15 cellular contexts compared by ENCODE assay signal in genomic region chr6:107246249-107246971, GRCh38.
DNase-seq lines count a peak whose midpoint lies in the region; ATAC-seq and TF ChIP-seq lines count a peak whose summit lies in the region.
"Had no signal": no experiment of that assay in that cellular context is flagged by ENCODE, and none has a peak within 500 bp of the region (broad histone marks: within the 10 kb centered on the region; RNA-seq: fewer than 3 reads in every experiment).

No MANE protein-coding gene starts in this region.

- peaks cover 4 to 6% of the 10 kb centered on the region in 2 donors for H3K36me3 Mint-ChIP-seq in stimulated activated naive B cell treated with anti-CD40 and anti-IgM and Interleukin-4, amounts not matched to agents 10 μg/mL and 1 μg/mL and 100 μg/mL, for 72 hours
- H3K36me3 Mint-ChIP-seq in activated naive CD4-positive, alpha-beta T cell treated with anti-CD3 and anti-CD28 coated beads, Interleukin-2, amount 50 U/mL, for 72 hours = no peaks in the 10 kb centered on the region

- 68% methylated on average over 3 of the region's 3 CpGs for WGBS in hepatocyte (ENCODE audit: low lambda C conversion rate, missing lambda C conversion rate)
- WGBS in smooth muscle cell (ENCODE audit: low lambda C conversion rate) = 97% methylated on average over 3 of the region's 3 CpGs

- no peaks in the 10 kb centered on the region for H3K9me3 Mint-ChIP-seq in stimulated activated naive B cell treated with anti-CD40 and anti-IgM and Interleukin-4, amounts not matched to agents 10 μg/mL and 1 μg/mL and 100 μg/mL, for 72 hours
- no peaks in the 10 kb centered on the region for H3K9me3 Mint-ChIP-seq in activated naive CD4-positive, alpha-beta T cell treated with anti-CD3 and anti-CD28 coated beads, Interleukin-2, amount 50 U/mL, for 72 hours
- H3K9me3 Mint-ChIP-seq: CD4-positive, alpha-beta T cell; GM23338 had no signal

- TF ChIP-seq CTCF in HEK293 (tag by site-specific recombination; IDR thresholded peaks at IDR 0.05) (no peak), VCaP (conservative IDR thresholded peaks at IDR 0.05) (no peak), hepatocyte (IDR thresholded peaks at IDR 0.05; ENCODE audit: poor library complexity) (no peak), smooth muscle cell (IDR thresholded peaks at IDR 0.05; ENCODE audit: borderline replicate concordance, insufficient read depth, poor library complexity, severe bottlenecking) (no peak)

- no peak overlapping the region for H2AFZ ChIP-seq in hepatocyte
- no peak overlapping the region for H2AFZ ChIP-seq in smooth muscle cell (ENCODE audit: low read depth)
- H2AFZ ChIP-seq: GM23338 had no signal

- CTCF ChIA-PET in HEK293 (lab: Yijun Ruan, JAX) = interaction anchor here (0.6 to 1.3 kb wide), 5 partner anchors 11 to 381 kb away, joined by 3 to 4 read pairs (median 3); no protein-coding TSS in a partner anchor

- H3K79me2 ChIP-seq in hepatocyte (no peaks in the 10 kb centered on the region), smooth muscle cell (ENCODE audit: low read depth) (no peaks in the 10 kb centered on the region)

- H3K9me2 ChIP-seq in hepatocyte (replicated peaks; ENCODE audit: insufficient read depth) = no peaks in the 10 kb centered on the region

- H3K27ac Mint-ChIP-seq in stimulated activated naive B cell treated with anti-CD40 and anti-IgM and Interleukin-4, amounts not matched to agents 10 μg/mL and 1 μg/mL and 100 μg/mL, for 72 hours = no peak overlapping the region
- H3K27ac Mint-ChIP-seq in activated naive CD4-positive, alpha-beta T cell treated with anti-CD3 and anti-CD28 coated beads, Interleukin-2, amount 50 U/mL, for 72 hours = no peak overlapping the region
- H3K27ac Mint-ChIP-seq: B cell; CD4-positive, alpha-beta T cell; GM23338 had no signal

- H3K4me2 ChIP-seq in hepatocyte (peak overlapping the region; percentile 56), smooth muscle cell (no peak overlapping the region)
- H3K4me2 ChIP-seq: GM23338 had no signal

- H4K20me1 ChIP-seq in hepatocyte (ENCODE audit: insufficient read depth, poor library complexity, severe bottlenecking) (no peaks in the 10 kb centered on the region), smooth muscle cell (ENCODE audit: low read depth) (no peaks in the 10 kb centered on the region)

- ATAC-seq in stimulated activated naive B cell treated with anti-CD40 and anti-IgM and Interleukin-4, amounts not matched to agents 10 μg/mL and 1 μg/mL and 100 μg/mL, for 72 hours (replicated peaks) = no peak
- ATAC-seq in activated naive CD4-positive, alpha-beta T cell treated with anti-CD3 and anti-CD28 coated beads, Interleukin-2, amount 50 U/mL, for 72 hours = no peak
- ATAC-seq: GM12878, GM23338 had no signal

- peaks cover 2 to 7% of the 10 kb centered on the region in 2 donors for H3K4me1 Mint-ChIP-seq in stimulated activated naive B cell treated with anti-CD40 and anti-IgM and Interleukin-4, amounts not matched to agents 10 μg/mL and 1 μg/mL and 100 μg/mL, for 72 hours

- H3K9ac ChIP-seq in smooth muscle cell (ENCODE audit: low read depth) = no peak overlapping the region

- H3K4me3 Mint-ChIP-seq in stimulated activated naive B cell treated with anti-CD40 and anti-IgM and Interleukin-4, amounts not matched to agents 10 μg/mL and 1 μg/mL and 100 μg/mL, for 72 hours = no peak overlapping the region
- H3K4me3 Mint-ChIP-seq: B cell; CD4-positive, alpha-beta T cell; GM23338 had no signal

- DNase-seq in hepatocyte (ENCODE audit: low spot score) (no peak), smooth muscle cell (lab: John Stamatoyannopoulos, UW; ENCODE audit: unreplicated experiment) (no peak), MG63 (no peak)
- DNase-seq in stimulated activated naive B cell treated with anti-CD40 and anti-IgM and Interleukin-4, amounts not matched to agents 10 μg/mL and 1 μg/mL and 100 μg/mL, for 72 hours = no peak
- DNase-seq in activated T-cell treated with anti-CD3 and anti-CD28 coated beads, Interleukin-2, amount 50 U/mL, for 48 hours = no peak
- DNase-seq in activated naive CD4-positive, alpha-beta T cell treated with anti-CD3 and anti-CD28 coated beads, Interleukin-2, amount 50 U/mL, for 72 hours (ENCODE audit: low spot score in 2 of 2) = no peak
- DNase-seq: CD4-positive, alpha-beta T cell; GDM1; NCI-H187; SIG-M5 had no signal

- H3K36me3 ChIP-seq in HEK293 (ENCODE audit: control insufficient read depth in 2 of 2, insufficient read depth in 1 of 2, low read length in 2 of 2) = no peaks in the 10 kb centered on the region
- H3K36me3 ChIP-seq in hepatocyte (replicated peaks; ENCODE audit: insufficient read depth, low read depth) = no peaks in the 10 kb centered on the region
- H3K36me3 ChIP-seq in smooth muscle cell (ENCODE audit: low read depth) = no peaks in the 10 kb centered on the region
- no peaks in the 10 kb centered on the region for H3K36me3 ChIP-seq in MG63

- no peaks in the 10 kb centered on the region for H3K27me3 Mint-ChIP-seq in stimulated activated naive B cell treated with anti-CD40 and anti-IgM and Interleukin-4, amounts not matched to agents 10 μg/mL and 1 μg/mL and 100 μg/mL, for 72 hours
- H3K27me3 Mint-ChIP-seq: B cell; CD4-positive, alpha-beta T cell had no signal

- POLR2A ChIA-PET in HEK293 (lab: Yijun Ruan, JAX) = no interaction called here

- H3K27ac ChIP-seq in HEK293 (ENCODE audit: extremely low read depth, low read depth, low read length) (no peak overlapping the region), VCaP (peak overlapping the region; percentile 50), hepatocyte (peak overlapping the region; percentile 69), smooth muscle cell (ENCODE audit: low read depth) (no peak overlapping the region)

- H3K4me3 ChIP-seq in HEK293 (ENCODE audit: low read depth, low read length) (no peak overlapping the region), hepatocyte (no peak overlapping the region), smooth muscle cell (peak overlapping the region; percentile 1), MG63 (no peak overlapping the region)
- H3K4me3 ChIP-seq: GM12878, GM23338 had no signal

- H3F3A ChIP-seq in smooth muscle cell (ENCODE audit: low read depth) = no peaks in the 10 kb centered on the region

- H3K27me3 ChIP-seq in hepatocyte (no peaks in the 10 kb centered on the region), smooth muscle cell (ENCODE audit: low read depth) (no peaks in the 10 kb centered on the region), MG63 (no peaks in the 10 kb centered on the region)

- H3K9me3 ChIP-seq in HEK293 (ENCODE audit: control insufficient read depth, insufficient read depth, low read depth, low read length) (no peaks in the 10 kb centered on the region), hepatocyte (ENCODE audit: low read depth) (no peaks in the 10 kb centered on the region), smooth muscle cell (replicated peaks; ENCODE audit: low read depth) (no peaks in the 10 kb centered on the region), MG63 (no peaks in the 10 kb centered on the region)

- H3K4me1 ChIP-seq in HEK293 (ENCODE audit: control insufficient read depth, insufficient read depth, low read length) (peaks cover 20% of the 10 kb centered on the region), hepatocyte (ENCODE audit: insufficient read depth) (no peaks in the 10 kb centered on the region), smooth muscle cell (ENCODE audit: low read depth) (no peaks in the 10 kb centered on the region)

TF ChIP-seq in HEK293, 187 proteins besides CTCF, POLR2A, EP300 and RAD21 (continues in another document):
- TF ChIP-seq ZNF18 (tag by site-specific recombination; IDR thresholded peaks at IDR 0.05) (no peak), ZSCAN30 (tag by site-specific recombination; IDR thresholded peaks at IDR 0.05) (peak; percentile 93), ZNF292 (tag by site-specific recombination; IDR thresholded peaks at IDR 0.05; ENCODE audit: borderline replicate concordance, low read depth) (no peak), FEZF1 (tag by site-specific recombination; IDR thresholded peaks at IDR 0.05) (no peak), ZNF341 (tag by site-specific recombination; IDR thresholded peaks at IDR 0.05; ENCODE audit: low read depth) (no peak), ZNF747 (tag by site-specific recombination; IDR thresholded peaks at IDR 0.05) (no peak), MZF1 (tag by site-specific recombination; IDR thresholded peaks at IDR 0.05; ENCODE audit: borderline replicate concordance) (no peak), ZNF544 (tag by site-specific recombination; IDR thresholded peaks at IDR 0.05) (no peak), GLIS2 (tag by site-specific recombination; IDR thresholded peaks at IDR 0.05) (no peak), RBAK (tag by site-specific recombination; IDR thresholded peaks at IDR 0.05) (no peak), OSR2 (tag by site-specific recombination; IDR thresholded peaks at IDR 0.05) (0 out of 2 replicates have a peak, but pooled peaks have one; percentile 34), ZNF169 (tag by site-specific recombination; IDR thresholded peaks at IDR 0.05) (no peak)

Comparison
In these comparisons a context has a peak if more than half of its experiments do, and no peak if none do; other contexts are left out.
1. H3K27ac ChIP-seq: peak in VCaP (single experiment) and hepatocyte (single experiment); none in HEK293 (single experiment) and smooth muscle cell (single experiment).